ENCODE assay signal across 2 cellular contexts in the genomic region with DNA sequence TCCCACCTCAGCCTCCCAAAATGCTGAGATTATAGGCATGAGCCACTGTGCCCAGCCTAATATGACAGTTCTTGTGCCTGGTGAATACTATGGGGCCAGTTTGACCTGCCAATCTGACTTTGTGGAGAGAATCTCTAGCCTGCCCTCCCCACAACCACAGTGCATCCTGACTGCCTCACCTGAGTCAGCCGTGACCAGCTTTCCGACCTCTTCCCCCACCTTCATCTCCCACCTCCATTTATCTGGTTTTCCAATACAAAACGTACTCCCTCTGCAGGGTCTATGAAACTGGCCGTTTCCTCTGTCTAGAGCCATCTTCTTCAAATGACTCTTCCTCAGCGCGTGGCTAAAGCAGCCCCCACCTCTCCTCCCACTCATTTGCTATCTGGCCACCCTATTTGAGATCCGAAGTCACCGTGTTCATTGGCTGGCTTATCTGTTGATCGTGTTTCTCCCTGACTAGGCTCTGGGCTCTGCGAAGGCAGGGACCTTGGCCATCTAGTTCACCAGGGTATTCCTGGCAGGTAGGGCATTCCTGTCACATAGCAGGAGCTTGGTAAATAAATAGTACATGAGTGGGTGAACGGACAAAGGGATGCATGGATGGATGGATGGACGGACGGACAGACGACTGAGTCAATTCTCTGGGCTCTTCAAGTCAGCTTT.
TF ChIP-seq lines count a peak whose summit lies in the region.

No MANE protein-coding gene starts in this region.

TF ChIP-seq in IMR-90, 13 proteins besides CTCF, POLR2A, EP300 and RAD21:
- no peak for TF ChIP-seq MAZ (IDR thresholded peaks at IDR 0.05; ENCODE audit: borderline replicate concordance, low read depth, low read length)
- TF ChIP-seq, protein P1, sequence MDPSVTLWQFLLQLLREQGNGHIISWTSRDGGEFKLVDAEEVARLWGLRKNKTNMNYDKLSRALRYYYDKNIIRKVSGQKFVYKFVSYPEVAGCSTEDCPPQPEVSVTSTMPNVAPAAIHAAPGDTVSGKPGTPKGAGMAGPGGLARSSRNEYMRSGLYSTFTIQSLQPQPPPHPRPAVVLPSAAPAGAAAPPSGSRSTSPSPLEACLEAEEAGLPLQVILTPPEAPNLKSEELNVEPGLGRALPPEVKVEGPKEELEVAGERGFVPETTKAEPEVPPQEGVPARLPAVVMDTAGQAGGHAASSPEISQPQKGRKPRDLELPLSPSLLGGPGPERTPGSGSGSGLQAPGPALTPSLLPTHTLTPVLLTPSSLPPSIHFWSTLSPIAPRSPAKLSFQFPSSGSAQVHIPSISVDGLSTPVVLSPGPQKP (IDR thresholded peaks at IDR 0.05; ENCODE audit: borderline replicate concordance, low read depth, low read length) = no peak

TF ChIP-seq in K562, 482 proteins besides CTCF, POLR2A, EP300 and RAD21:
- TF ChIP-seq ZNF584 (CRISPR knock-in tag; IDR thresholded peaks at IDR 0.05; ENCODE audit: low read depth) = no peak
- TF ChIP-seq, protein P2, sequence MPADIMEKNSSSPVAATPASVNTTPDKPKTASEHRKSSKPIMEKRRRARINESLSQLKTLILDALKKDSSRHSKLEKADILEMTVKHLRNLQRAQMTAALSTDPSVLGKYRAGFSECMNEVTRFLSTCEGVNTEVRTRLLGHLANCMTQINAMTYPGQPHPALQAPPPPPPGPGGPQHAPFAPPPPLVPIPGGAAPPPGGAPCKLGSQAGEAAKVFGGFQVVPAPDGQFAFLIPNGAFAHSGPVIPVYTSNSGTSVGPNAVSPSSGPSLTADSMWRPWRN (IDR thresholded peaks at IDR 0.05; ENCODE audit: low read depth) = peak; percentile 55; the same call in 1 of the 2 replicates
- TF ChIP-seq EGR1 (conservative IDR thresholded peaks at IDR 0.05) = peak; percentile 56
